8 cellular contexts compared by ENCODE assay signal in genomic region chr12:64403708-64404469, GRCh38. TPM values are rescaled to one million over a fixed set of nuclear protein-coding genes. Genes with fewer than 3 reads are reported as not detected.
DNase-seq lines count a peak whose midpoint lies in the region; ATAC-seq and TF ChIP-seq lines count a peak whose summit lies in the region.

Gene XPOT, plus strand, starts transcription at chr12:64404392. Its CDS starts 5,644 bp downstream, at chr12:64410036.

- H3K27ac Mint-ChIP-seq in T-helper 17 cell = peak within 1 kb of the TSS; percentile 86

- intact Hi-C loops in psoas muscle (cut with DNase I) = loop anchor here in 1 of 2 donors (10.0 kb wide), 1 partner anchor 179 kb away; the partner anchor contains the start of gene KICS2
- intact Hi-C loops in uterus (cut with DNase I; ENCODE audit: low total_unique reads) = no loop called here

- H3K4me3 Mint-ChIP-seq in T-helper 17 cell = peak within 1 kb of the TSS; percentile 98

- DNase-seq in NCI-H187 (lab: John Stamatoyannopoulos, UW) = peak; percentile 65 to 96
- peak; percentile 86 to 93 (median 91) for DNase-seq in T-helper 17 cell
- peak; percentile 57 to 94 (median 90) for DNase-seq in anterior cingulate cortex (lab: John Stamatoyannopoulos, UW)
- DNase-seq in right atrium auricular region (ENCODE audit: low spot score) = peak; percentile 95
- DNase-seq in psoas muscle = peak; percentile 96 to 98
- DNase-seq in uterus = peak; percentile 90 to 95

- H3K27ac ChIP-seq in right atrium auricular region (peak within 1 kb of the TSS; percentile 94 to 100), psoas muscle (peak within 1 kb of the TSS; percentile 99), uterus (peak within 1 kb of the TSS; percentile 85 to 99)

- no peaks in the 10 kb centered on the region for H3K27me3 Mint-ChIP-seq in T-helper 17 cell

- no peaks in the 10 kb centered on the region for H3K36me3 Mint-ChIP-seq in T-helper 17 cell (ENCODE audit: low read depth)

- peaks cover 34% of the 10 kb centered on the region for H3K4me1 Mint-ChIP-seq in T-helper 17 cell

- no peaks in the 10 kb centered on the region for H3K27me3 ChIP-seq in right atrium auricular region
- no peaks in the 10 kb centered on the region for H3K27me3 ChIP-seq in psoas muscle (ENCODE audit: insufficient read depth in 3 of 3, low read length in 2 of 3)
- no peaks in the 10 kb centered on the region for H3K27me3 ChIP-seq in uterus

- H3K4me1 ChIP-seq in right atrium auricular region = peaks cover 0 to 18% of the 10 kb centered on the region in 2 donors
- peaks cover 8% of the 10 kb centered on the region for H3K4me1 ChIP-seq in psoas muscle
- no peaks in the 10 kb centered on the region for H3K4me1 ChIP-seq in uterus

- WGBS in psoas muscle, 3 donors = 11 to 13% (median 12%) methylated on average over 54 to 60 of the region's 60 CpGs

- TF ChIP-seq POLR2A in GM18505 (IDR thresholded peaks at IDR 0.05; ENCODE audit: borderline replicate concordance, extremely low read depth, insufficient read depth, insufficient read length) = peak; percentile 98
- peak in 1 of 2 donors; percentile 60 for TF ChIP-seq POLR2A in uterus (IDR thresholded peaks at IDR 0.05)

- H3K4me3 ChIP-seq in right atrium auricular region = peak within 1 kb of the TSS; percentile 90 to 95
- H3K4me3 ChIP-seq in psoas muscle = peak within 1 kb of the TSS; percentile 99
- H3K4me3 ChIP-seq in uterus = peak within 1 kb of the TSS; percentile 67 to 97

- H3K36me3 ChIP-seq in right atrium auricular region = no peaks in the 10 kb centered on the region
- H3K36me3 ChIP-seq in psoas muscle (ENCODE audit: insufficient read depth in 1 of 2, low read depth in 1 of 2) = no peaks in the 10 kb centered on the region
- H3K36me3 ChIP-seq in uterus = no peaks in the 10 kb centered on the region

- peak; percentile 98 for ATAC-seq in GM18505 (IDR thresholded peaks at IDR 0.05; ENCODE audit: unreplicated experiment)
- peak; percentile 93 for ATAC-seq in HG02943 (IDR thresholded peaks at IDR 0.05; ENCODE audit: low read depth, unreplicated experiment)
- peak; percentile 94 for ATAC-seq in T-helper 17 cell
- ATAC-seq in psoas muscle = peak; percentile 95 to 96 (median 96)

- H3K9me3 ChIP-seq in T-helper 17 cell (ENCODE audit: control insufficient read depth, low read length, poor library complexity, severe bottlenecking) (no peaks in the 10 kb centered on the region), right atrium auricular region (no peaks in the 10 kb centered on the region), psoas muscle (no peaks in the 10 kb centered on the region), uterus (no peaks in the 10 kb centered on the region)

- TF ChIP-seq CTCF in right atrium auricular region (IDR thresholded peaks at IDR 0.05) (no peak), psoas muscle (IDR thresholded peaks at IDR 0.05) (no peak), uterus (IDR thresholded peaks at IDR 0.05) (peak in 2 of 4 experiments; percentile 5 to 42)

RNA-seq across cellular contexts. Expression of gene XPOT, which starts in this region (rescaled TPM):
- total RNA-seq in T-helper 17 cell (10 to 100 TPM; 58.2 to 61.6 TPM), right atrium auricular region (10 to 100 TPM; 16.1 to 16.9 TPM), psoas muscle (10 to 100 TPM; 23.9 to 41.5 (median 31.7) TPM), uterus (10 to 100 TPM; 23.6 to 75.4 (median 54.1) TPM)
- polyA plus RNA-seq in psoas muscle = 10 to 100 TPM; 17.1 to 48.7 (median 48.5) TPM

Comparison
In these comparisons a context has a peak if more than half of its experiments do, and no peak if none do; other contexts are left out.
1. Peak in every context shown above with its lines: DNase-seq, ATAC-seq, H3K4me3 ChIP-seq and H3K27ac ChIP-seq.